ENCODE assay signal across 11 cellular contexts in genomic region chr16:85498607-85499006, GRCh38.
A peak's percentile ranks its signal among the peaks of the same experiment; 100 is the strongest.
DNase-seq lines count a peak whose midpoint lies in the region; ATAC-seq, FAIRE-seq and TF ChIP-seq lines count a peak whose summit lies in the region.
"Had no signal": no experiment of that assay in that cellular context is flagged by ENCODE, and none has a peak within 500 bp of the region (broad histone marks: within the 10 kb centered on the region; RNA-seq: fewer than 3 reads in every experiment).

No MANE protein-coding gene starts in this region.

- H3K36me3 Mint-ChIP-seq in activated CD4-positive, alpha-beta T cell treated with anti-CD3 and anti-CD28 coated beads for 36 hours (ENCODE audit: low read depth): no peaks in the 10 kb centered on the region
- no peaks in the 10 kb centered on the region for H3K36me3 Mint-ChIP-seq in activated CD8-positive, alpha-beta T cell treated with anti-CD3 and anti-CD28 coated beads for 36 hours (ENCODE audit: low read depth)
- H3K36me3 Mint-ChIP-seq: CD4-positive, alpha-beta memory T cell had no signal

- H3K4me3 ChIP-seq in GM06990 (replicated peaks; ENCODE audit: low read depth, low read length): no peak overlapping the region
- no peak overlapping the region for H3K4me3 ChIP-seq in HepG2 (replicated peaks in 1 of 3; ENCODE audit: insufficient read depth in 1 of 3, low read depth in 2 of 3, low read length in 3 of 3)
- no peak overlapping the region for H3K4me3 ChIP-seq in prostate gland

- TF ChIP-seq CTCF in GM06990 (IDR thresholded peaks at IDR 0.05; ENCODE audit: insufficient read depth, low read length, poor library complexity, severe bottlenecking): no peak
- TF ChIP-seq CTCF in HepG2 (CRISPR knock-in tag; IDR thresholded peaks at IDR 0.05): no peak
- no peak for TF ChIP-seq CTCF in activated CD8-positive, alpha-beta T cell treated with anti-CD3 and anti-CD28 coated beads for 36 hours (IDR thresholded peaks at IDR 0.05)
- no peak for TF ChIP-seq CTCF in prostate gland (IDR thresholded peaks at IDR 0.05)

- H3K27ac ChIP-seq in HepG2 (ENCODE audit: extremely low read length, insufficient read depth, low read length): no peak overlapping the region
- no peak overlapping the region for H3K27ac ChIP-seq in prostate gland

- in situ Hi-C loops in HepG2 (cut with HindIII; ENCODE audit: extremely low pct_ligation_motif_present, low pct_unique_long_range_greater_than_20kb): no loop called here

- POLR2A ChIA-PET in HepG2 (lab: Yijun Ruan, JAX): interaction anchor here (1.4 kb wide), 1 partner anchor 16 kb away, joined by 5 read pairs; no protein-coding TSS in a partner anchor
- POLR2A ChIA-PET in activated CD4-positive, alpha-beta T cell treated with anti-CD3 and anti-CD28 coated beads for 36 hours (lab: Charles Lee): no interaction called here
- POLR2A ChIA-PET in activated CD8-positive, alpha-beta T cell treated with anti-CD3 and anti-CD28 coated beads for 36 hours (lab: Charles Lee): no interaction called here

- H3K27me3 ChIP-seq in GM06990 (replicated peaks; ENCODE audit: control insufficient read depth, insufficient read depth, low read length) (no peaks in the 10 kb centered on the region), HepG2 (ENCODE audit: control insufficient read depth in 1 of 2, insufficient read depth in 2 of 2, low read length in 2 of 2) (no peaks in the 10 kb centered on the region; a peak in 1 of 5 replicates), prostate gland (replicated peaks; ENCODE audit: insufficient read depth) (no peaks in the 10 kb centered on the region)

- H3K9me3 ChIP-seq in HepG2 (ENCODE audit: low read length) (no peaks in the 10 kb centered on the region), prostate gland (no peaks in the 10 kb centered on the region)

- no peak overlapping the region for H2AFZ ChIP-seq in HepG2 (ENCODE audit: low read length)

- H3K4me1 ChIP-seq in HepG2 (ENCODE audit: insufficient read depth, low read length): peaks cover 22% of the 10 kb centered on the region
- no peaks in the 10 kb centered on the region for H3K4me1 ChIP-seq in prostate gland (replicated peaks)

- TF ChIP-seq RAD21 in HepG2 (CRISPR knock-in tag; IDR thresholded peaks at IDR 0.05): no peak

- 78% methylated on average over 7 of the region's 8 CpGs for WGBS in HepG2 (ENCODE audit: low lambda C conversion rate)
- 72% methylated on average over 4 of the region's 8 CpGs for WGBS in prostate gland

- DNase-seq in GM06990 (ENCODE audit: extremely low read depth, insufficient read length): peak; percentile 54
- peak; percentile 78 for DNase-seq in NCI-H2107 treated with DMSO at 0.1 percent for 48 hours (lab: John Stamatoyannopoulos, UW; ENCODE audit: unreplicated experiment)
- DNase-seq in HepG2 (ENCODE audit: low spot score): no peak
- DNase-seq in activated CD4-positive, alpha-beta T cell treated with anti-CD3 and anti-CD28 coated beads for 36 hours: no peak
- DNase-seq in activated CD8-positive, alpha-beta T cell treated with anti-CD3 and anti-CD28 coated beads for 36 hours: no peak
- DNase-seq in prostate gland (ENCODE audit: low spot score): no peak
- no peak for DNase-seq in CD1c-positive myeloid dendritic cell (ENCODE audit: extremely low spot score)
- DNase-seq: CD4-positive, alpha-beta memory T cell; NCI-H2227 treated with DMSO at 0.1 percent for 48 hours; SIG-M5 had no signal

- CTCF ChIA-PET in HepG2 (lab: Yijun Ruan, JAX; ENCODE audit: low intra/inter-chr PET ratio, low total read pairs): no interaction called here
- CTCF ChIA-PET in activated CD4-positive, alpha-beta T cell treated with anti-CD3 and anti-CD28 coated beads for 36 hours (lab: Charles Lee): no interaction called here
- CTCF ChIA-PET in activated CD8-positive, alpha-beta T cell treated with anti-CD3 and anti-CD28 coated beads for 36 hours (lab: Charles Lee): no interaction called here

- H4K20me1 ChIP-seq in HepG2 (ENCODE audit: insufficient read depth, low read length): no peaks in the 10 kb centered on the region

- no peaks in the 10 kb centered on the region for H3K79me2 ChIP-seq in HepG2 (ENCODE audit: insufficient read depth, low read length)

- no TSS peak for BruUV-seq in HepG2 (replicated peaks; lab: Mats Ljungman, UMichigan)

- no peaks in the 10 kb centered on the region for H3K36me3 ChIP-seq in GM06990 (ENCODE audit: control insufficient read depth, insufficient read depth, low read length)
- H3K36me3 ChIP-seq in HepG2 (replicated peaks in 1 of 2; ENCODE audit: control insufficient read depth in 1 of 2, insufficient read depth in 2 of 2, low read length in 2 of 2): no peaks in the 10 kb centered on the region
- H3K36me3 ChIP-seq in prostate gland: no peaks in the 10 kb centered on the region

- TF ChIP-seq POLR2A in HepG2 (IDR thresholded peaks at IDR 0.05; ENCODE audit: insufficient read depth in 1 of 2, low read depth in 2 of 2, low read length in 2 of 2) (no peak), prostate gland (IDR thresholded peaks at IDR 0.05) (no peak)

- H3K4me1 Mint-ChIP-seq in activated CD4-positive, alpha-beta T cell treated with anti-CD3 and anti-CD28 coated beads for 36 hours: no peaks in the 10 kb centered on the region
- no peaks in the 10 kb centered on the region for H3K4me1 Mint-ChIP-seq in activated CD8-positive, alpha-beta T cell treated with anti-CD3 and anti-CD28 coated beads for 36 hours (ENCODE audit: low read depth)
- H3K4me1 Mint-ChIP-seq: CD4-positive, alpha-beta memory T cell had no signal

- H3K4me3 Mint-ChIP-seq in activated CD4-positive, alpha-beta T cell treated with anti-CD3 and anti-CD28 coated beads for 36 hours: no peak overlapping the region
- H3K4me3 Mint-ChIP-seq in activated CD8-positive, alpha-beta T cell treated with anti-CD3 and anti-CD28 coated beads for 36 hours: no peak overlapping the region
- H3K4me3 Mint-ChIP-seq: CD4-positive, alpha-beta memory T cell had no signal

- intact Hi-C loops in HepG2 (cut with micrococcal nuclease; ENCODE audit: unreplicated experiment) (no loop called here), prostate gland (cut with DNase I) (no loop called here)
- intact Hi-C loops in activated CD4-positive, alpha-beta T cell treated with anti-CD3 and anti-CD28 coated beads for 36 hours (cut with DNase I, micrococcal nuclease): no loop called here
- intact Hi-C loops in activated CD8-positive, alpha-beta T cell treated with anti-CD3 and anti-CD28 coated beads for 36 hours (cut with micrococcal nuclease): no loop called here

- H3K9me3 Mint-ChIP-seq in activated CD4-positive, alpha-beta T cell treated with anti-CD3 and anti-CD28 coated beads for 36 hours (ENCODE audit: low read depth): no peaks in the 10 kb centered on the region
- no peaks in the 10 kb centered on the region for H3K9me3 Mint-ChIP-seq in activated CD8-positive, alpha-beta T cell treated with anti-CD3 and anti-CD28 coated beads for 36 hours
- H3K9me3 Mint-ChIP-seq: CD4-positive, alpha-beta memory T cell had no signal

- H3K27ac Mint-ChIP-seq in activated CD4-positive, alpha-beta T cell treated with anti-CD3 and anti-CD28 coated beads for 36 hours: no peak overlapping the region
- no peak overlapping the region for H3K27ac Mint-ChIP-seq in activated CD8-positive, alpha-beta T cell treated with anti-CD3 and anti-CD28 coated beads for 36 hours

- no peak overlapping the region for H3K9ac ChIP-seq in HepG2 (ENCODE audit: insufficient read depth, low read depth, low read length)

- H3K4me2 ChIP-seq in HepG2 (ENCODE audit: low read depth, low read length): no peak overlapping the region

- FAIRE-seq in HepG2 (lab: Jason Lieb, UNC): no peak

- H3K27me3 Mint-ChIP-seq in activated CD4-positive, alpha-beta T cell treated with anti-CD3 and anti-CD28 coated beads for 36 hours: no peaks in the 10 kb centered on the region
- no peaks in the 10 kb centered on the region for H3K27me3 Mint-ChIP-seq in activated CD8-positive, alpha-beta T cell treated with anti-CD3 and anti-CD28 coated beads for 36 hours
- H3K27me3 Mint-ChIP-seq: CD4-positive, alpha-beta memory T cell had no signal

- peak; percentile 49 for ATAC-seq in GM21576 (IDR thresholded peaks at IDR 0.05; ENCODE audit: unreplicated experiment)
- ATAC-seq in HepG2: no peak
- no peak for ATAC-seq in activated CD4-positive, alpha-beta T cell treated with anti-CD3 and anti-CD28 coated beads for 36 hours
- no peak for ATAC-seq in activated CD8-positive, alpha-beta T cell treated with anti-CD3 and anti-CD28 coated beads for 36 hours

- no peak for TF ChIP-seq EP300 in HepG2 (IDR thresholded peaks at IDR 0.05; ENCODE audit: low read depth in 2 of 2, low read length in 2 of 2)
- TF ChIP-seq EP300 in HepG2 (CRISPR knock-in tag; IDR thresholded peaks at IDR 0.05; ENCODE audit: borderline replicate concordance): no peak

TF ChIP-seq in HepG2, 621 proteins besides CTCF, POLR2A, EP300 and RAD21:
- peak; percentile 34; the same call in 1 of the 2 replicates for TF ChIP-seq MNT (IDR thresholded peaks at IDR 0.05)
- TF ChIP-seq ZBTB20 (CRISPR knock-in tag; IDR thresholded peaks at IDR 0.05; ENCODE audit: borderline replicate concordance, low read depth): no peak

Comparison
In these comparisons a context has a peak if more than half of its experiments do, and no peak if none do; other contexts are left out.
1. DNase-seq: peak in GM06990 (single experiment) and NCI-H2107 treated with DMSO at 0.1 percent for 48 hours (single experiment); none in HepG2 (single experiment), activated CD4-positive, alpha-beta T cell treated with anti-CD3 and anti-CD28 coated beads for 36 hours (single experiment), activated CD8-positive, alpha-beta T cell treated with anti-CD3 and anti-CD28 coated beads for 36 hours (single experiment), prostate gland (single experiment) and CD1c-positive myeloid dendritic cell (single experiment).